ENCODE assay signal across 9 cellular contexts in the genomic region with DNA sequence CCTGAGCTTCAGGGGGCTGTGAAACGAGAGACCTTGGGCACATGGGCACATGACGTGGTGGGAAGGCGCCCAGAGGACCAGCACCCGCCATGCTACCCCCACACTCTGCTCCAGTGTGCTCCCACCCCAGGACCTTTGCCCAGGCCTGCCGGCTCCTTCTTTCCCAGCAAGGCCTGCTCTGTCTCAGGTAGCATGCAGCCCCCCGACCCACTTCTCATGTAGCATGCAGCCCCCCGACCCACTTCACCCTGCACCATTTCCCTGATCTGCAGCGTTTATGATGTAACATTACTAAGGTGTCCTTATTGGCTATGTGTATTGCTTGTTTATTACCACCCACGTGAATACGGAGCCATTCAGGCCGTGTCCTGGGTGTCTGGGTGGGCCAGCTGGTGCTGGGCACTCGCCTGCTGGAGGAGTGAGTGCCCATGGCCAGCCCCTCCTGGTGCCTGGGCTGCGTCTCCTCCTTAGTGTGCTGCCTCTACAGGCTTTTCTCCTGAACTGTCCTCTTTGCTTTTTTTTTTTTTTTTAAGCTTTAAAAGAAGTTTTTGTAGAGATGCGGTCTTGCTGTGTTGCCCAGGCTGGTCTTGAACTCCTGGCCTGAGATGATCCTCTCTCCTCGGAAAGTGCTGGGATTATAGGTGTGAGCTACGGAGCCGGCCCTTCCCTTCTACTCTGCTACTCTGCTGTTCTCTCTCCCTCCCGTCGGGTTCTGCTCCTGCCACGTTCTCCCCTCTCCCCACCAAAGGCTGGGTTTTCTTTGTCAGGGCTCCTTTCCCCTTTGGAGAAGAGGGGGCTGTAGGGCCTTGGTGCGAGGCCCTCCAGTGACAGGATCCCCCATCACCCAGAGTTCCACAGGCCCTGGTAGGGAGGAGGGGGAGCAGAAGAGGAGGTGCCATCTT. TPM values are rescaled to one million over a fixed set of nuclear protein-coding genes. Genes with fewer than 3 reads are reported as not detected.
A peak's percentile ranks its signal among the peaks of the same experiment; 100 is the strongest.
DNase-seq lines count a peak whose midpoint lies in the region; ATAC-seq, FAIRE-seq and TF ChIP-seq lines count a peak whose summit lies in the region.
"Had no signal": no experiment of that assay in that cellular context is flagged by ENCODE, and none has a peak within 500 bp of the region (broad histone marks: within the 10 kb centered on the region; RNA-seq: fewer than 3 reads in every experiment).

No MANE protein-coding gene starts in this region.

- WGBS in HepG2 (ENCODE audit: low lambda C conversion rate) = 87% methylated on average over 19 of the region's 21 CpGs
- WGBS in right lobe of liver (ENCODE audit: insufficient coverage, low coverage, low lambda C conversion rate, missing lambda C conversion rate) = 80% methylated on average over 11 of the region's 21 CpGs
- 43% methylated on average over 15 of the region's 21 CpGs for WGBS in mammary epithelial cell (ENCODE audit: low coverage, missing lambda C conversion rate)

- peaks cover 33% of the 10 kb centered on the region for H3K36me3 Mint-ChIP-seq in nephron progenitor cell (ENCODE audit: low read depth)
- H3K36me3 Mint-ChIP-seq: activated CD4-positive, alpha-beta memory T cell treated with anti-CD3 and anti-CD28 coated beads for 36 hours had no signal

- H3K27ac ChIP-seq in HepG2 (ENCODE audit: extremely low read length, insufficient read depth, low read length) = peak overlapping the region; percentile 52
- H3K27ac ChIP-seq in right lobe of liver = no peak overlapping the region
- H3K27ac ChIP-seq in mammary epithelial cell (ENCODE audit: insufficient read depth, low read depth, low read length) = peak overlapping the region; percentile 43
- H3K27ac ChIP-seq in vagina = peak overlapping the region; percentile 73

- H3K36me3 ChIP-seq in HepG2 (replicated peaks in 1 of 2; ENCODE audit: control insufficient read depth in 1 of 2, insufficient read depth in 2 of 2, low read length in 2 of 2) (peaks cover 7 to 14% of the 10 kb centered on the region in 2 experiments; a peak in 4 of 5 replicates), right lobe of liver (no peaks in the 10 kb centered on the region), mammary epithelial cell (ENCODE audit: insufficient read depth, low read length) (no peaks in the 10 kb centered on the region), vagina (no peaks in the 10 kb centered on the region)

- POLR2A ChIA-PET in HepG2 (lab: Yijun Ruan, JAX) = interaction anchor here (0.8 to 1.7 kb wide), 3 partner anchors 10 to 44 kb away, joined by 3 to 7 read pairs (median 3); no protein-coding TSS in a partner anchor

- H3K4me1 ChIP-seq in HepG2 (ENCODE audit: insufficient read depth, low read length) = peaks cover 98% of the 10 kb centered on the region
- H3K4me1 ChIP-seq in right lobe of liver = peaks cover 0 to 52% (median 23%) of the 10 kb centered on the region in 4 donors
- H3K4me1 ChIP-seq in mammary epithelial cell (ENCODE audit: insufficient read depth, low read length) = peaks cover 60% of the 10 kb centered on the region
- H3K4me1 ChIP-seq in vagina = peaks cover 79% of the 10 kb centered on the region

- dilution Hi-C loops in mammary epithelial cell (cut with HindIII; ENCODE audit: low sequenced_read_pairs) = no loop called here

- H3K27me3 Mint-ChIP-seq in nephron progenitor cell (ENCODE audit: low read depth, poor library complexity) = peaks cover 7% of the 10 kb centered on the region
- H3K27me3 Mint-ChIP-seq: activated CD4-positive, alpha-beta memory T cell treated with anti-CD3 and anti-CD28 coated beads for 36 hours had no signal

- H3K79me2 ChIP-seq in HepG2 (ENCODE audit: insufficient read depth, low read length) = peaks cover 97% of the 10 kb centered on the region
- peaks cover 68% of the 10 kb centered on the region for H3K79me2 ChIP-seq in mammary epithelial cell (ENCODE audit: insufficient read depth, low read length)

- intact Hi-C loops in HepG2 (cut with micrococcal nuclease; ENCODE audit: unreplicated experiment) (no loop called here), right lobe of liver (cut with DNase I) (no loop called here), mammary epithelial cell (cut with micrococcal nuclease) (no loop called here), vagina (cut with DNase I) (no loop called here)

- no peak for TF ChIP-seq RAD21 in HepG2 (CRISPR knock-in tag; IDR thresholded peaks at IDR 0.05)

- no peaks in the 10 kb centered on the region for H3K9me3 ChIP-seq in HepG2 (ENCODE audit: low read length)
- no peaks in the 10 kb centered on the region for H3K9me3 ChIP-seq in right lobe of liver
- H3K9me3 ChIP-seq in mammary epithelial cell (replicated peaks; ENCODE audit: insufficient read depth, low read length) = no peaks in the 10 kb centered on the region
- no peaks in the 10 kb centered on the region for H3K9me3 ChIP-seq in vagina

- DNase-seq in HepG2 (ENCODE audit: low spot score) = no peak
- no peak for DNase-seq in right lobe of liver
- no peak for DNase-seq in mammary epithelial cell
- no peak for DNase-seq in nephron progenitor cell
- no peak for DNase-seq in vagina (ENCODE audit: extremely low spot score in 2 of 2)
- no peak for DNase-seq in NCI-H1092 treated with DMSO at 0.1 percent for 48 hours (lab: John Stamatoyannopoulos, UW)
- no peak for DNase-seq in NCI-H2081 treated with DMSO at 0.1 percent for 48 hours (lab: John Stamatoyannopoulos, UW)
- no peak for DNase-seq in NCI-H524 (lab: John Stamatoyannopoulos, UW)
- DNase-seq: activated CD4-positive, alpha-beta memory T cell treated with anti-CD3 and anti-CD28 coated beads for 36 hours had no signal

- in situ Hi-C loops in HepG2 (cut with HindIII; ENCODE audit: extremely low pct_ligation_motif_present, low pct_unique_long_range_greater_than_20kb) (no loop called here), mammary epithelial cell (cut with MboI; ENCODE audit: low sequenced_read_pairs in 2 of 2) (no loop called here)

- no peak for FAIRE-seq in HepG2 (lab: Jason Lieb, UNC)

- peak overlapping the region; percentile 29 for H3K4me3 Mint-ChIP-seq in nephron progenitor cell
- H3K4me3 Mint-ChIP-seq: activated CD4-positive, alpha-beta memory T cell treated with anti-CD3 and anti-CD28 coated beads for 36 hours had no signal

- TF ChIP-seq POLR2A in HepG2 (IDR thresholded peaks at IDR 0.05; ENCODE audit: insufficient read depth in 1 of 2, low read depth in 2 of 2, low read length in 2 of 2) (no peak), right lobe of liver (IDR thresholded peaks at IDR 0.05) (no peak), vagina (IDR thresholded peaks at IDR 0.05) (no peak)

- 0 out of 2 replicates have a peak overlapping the region, but pooled peaks have one; percentile 29 for H3K4me2 ChIP-seq in HepG2 (ENCODE audit: low read depth, low read length)
- H3K4me2 ChIP-seq in mammary epithelial cell (ENCODE audit: insufficient read depth, low read depth, low read length) = peak overlapping the region; percentile 74

- H3K9ac ChIP-seq in HepG2 (ENCODE audit: insufficient read depth, low read depth, low read length) (no peak overlapping the region), mammary epithelial cell (ENCODE audit: insufficient read depth, low read length) (no peak overlapping the region)

- H3K27me3 ChIP-seq in HepG2 (ENCODE audit: control insufficient read depth in 1 of 2, insufficient read depth in 2 of 2, low read length in 2 of 2) (no peaks in the 10 kb centered on the region), right lobe of liver (no peaks in the 10 kb centered on the region), mammary epithelial cell (ENCODE audit: insufficient read depth, low read length) (no peaks in the 10 kb centered on the region), vagina (no peaks in the 10 kb centered on the region)

- H3K27ac Mint-ChIP-seq in nephron progenitor cell = peak overlapping the region; percentile 58
- H3K27ac Mint-ChIP-seq: activated CD4-positive, alpha-beta memory T cell treated with anti-CD3 and anti-CD28 coated beads for 36 hours had no signal

- no peak for TF ChIP-seq EP300 in HepG2 (IDR thresholded peaks at IDR 0.05; ENCODE audit: low read depth in 2 of 2, low read length in 2 of 2)
- no peak for TF ChIP-seq EP300 in HepG2 (CRISPR knock-in tag; IDR thresholded peaks at IDR 0.05; ENCODE audit: borderline replicate concordance)

- ATAC-seq in HepG2 = peak; percentile 8; the same call in 1 of the 3 replicates
- ATAC-seq in right lobe of liver = no peak

- BruUV-seq in HepG2 (replicated peaks; lab: Mats Ljungman, UMichigan) = no TSS peak
- TSS peak; percentile 71 for BruUV-seq in mammary epithelial cell (replicated peaks; lab: Mats Ljungman, UMichigan)

- H3K4me3 ChIP-seq in HepG2 (replicated peaks in 1 of 3; ENCODE audit: insufficient read depth in 1 of 3, low read depth in 2 of 3, low read length in 3 of 3) (no peak overlapping the region; a peak in 1 of 6 replicates), right lobe of liver (no peak overlapping the region), mammary epithelial cell (replicated peaks in 1 of 3; ENCODE audit: insufficient read depth in 1 of 3, low read depth in 2 of 3, low read length in 3 of 3) (no peak overlapping the region), vagina (no peak overlapping the region)

- CTCF ChIA-PET in HepG2 (lab: Yijun Ruan, JAX; ENCODE audit: low intra/inter-chr PET ratio, low total read pairs) = interaction anchor here (1.2 kb wide), 1 partner anchor 42 kb away, joined by 3 read pairs; no protein-coding TSS in a partner anchor
- CTCF ChIA-PET in mammary epithelial cell (lab: Charles Lee; ENCODE audit: low non-redundant PET) = no interaction called here

- no peak overlapping the region for H2AFZ ChIP-seq in HepG2 (ENCODE audit: low read length)
- peak overlapping the region; percentile 73 for H2AFZ ChIP-seq in mammary epithelial cell (ENCODE audit: low read depth, low read length)

- no peak for TF ChIP-seq CTCF in HepG2 (CRISPR knock-in tag; IDR thresholded peaks at IDR 0.05)
- no peak for TF ChIP-seq CTCF in right lobe of liver (IDR thresholded peaks at IDR 0.05)
- TF ChIP-seq CTCF in mammary epithelial cell (conservative IDR thresholded peaks at IDR 0.05 in 1 of 2, IDR thresholded peaks at IDR 0.05 in 1 of 2; ENCODE audit: extremely low read depth in 1 of 2, insufficient read depth in 1 of 2, low read depth in 1 of 2, low read length in 2 of 2) = peak; percentile 12 to 16
- TF ChIP-seq CTCF in nephron progenitor cell (IDR thresholded peaks at IDR 0.05) = no peak
- TF ChIP-seq CTCF in vagina (IDR thresholded peaks at IDR 0.05) = no peak

- H4K20me1 ChIP-seq in HepG2 (ENCODE audit: insufficient read depth, low read length) (peaks cover 85% of the 10 kb centered on the region), mammary epithelial cell (ENCODE audit: insufficient read depth, low read length) (no peaks in the 10 kb centered on the region)

- H3K9me3 Mint-ChIP-seq in nephron progenitor cell = peaks cover 17% of the 10 kb centered on the region
- H3K9me3 Mint-ChIP-seq: activated CD4-positive, alpha-beta memory T cell treated with anti-CD3 and anti-CD28 coated beads for 36 hours had no signal

- peaks cover 68% of the 10 kb centered on the region for H3K4me1 Mint-ChIP-seq in nephron progenitor cell

RNA-seq across cellular contexts. Expression of a gene that starts 29.4 kb away (rescaled TPM):
- total RNA-seq in HepG2 (2016; rRNA removed; fragmentation: Illumina TruSeq; extraction: Trizol) (23.6 and 40.4 TPM in 2 replicates), right lobe of liver (100 to 1,000 TPM in 2 of 6 experiments, 10 to 100 TPM in 4; 74.4 to 120 (median 88.2) TPM), mammary epithelial cell (10 to 100 TPM; 32.6 to 41.7 TPM), vagina (42.5 TPM)
- total RNA-seq in HepG2 (2016; cell fraction: cytosol; rRNA removed; fragmentation: Illumina TruSeq; extraction: Trizol; ENCODE audit: low read depth) = 19.7 and 22.6 TPM in 2 replicates
- 17.6 and 41.1 TPM in 2 replicates for total RNA-seq in HepG2 (2016; cell fraction: insoluble cytoplasmic fraction; rRNA removed; fragmentation: Illumina TruSeq; extraction: Trizol)
- 27.9 and 29.7 TPM in 2 replicates for total RNA-seq in HepG2 (2016; cell fraction: membrane; rRNA removed; fragmentation: Illumina TruSeq; extraction: Trizol)
- total RNA-seq in HepG2 (2016; cell fraction: nucleus; rRNA removed; fragmentation: Illumina TruSeq; extraction: Trizol) = 50.9 and 60.6 TPM in 2 replicates
- polyA plus RNA-seq in HepG2 (2011; rRNA removed) (64.0 and 83.4 TPM in 2 replicates), mammary epithelial cell (13.5 TPM)
- polyA plus RNA-seq in HepG2 (2011; cell fraction: cytosol; rRNA removed) = 37.9 and 59.3 TPM in 2 replicates
- 131 and 158 TPM in 2 replicates for polyA plus RNA-seq in HepG2 (2011; cell fraction: nucleus; rRNA removed)
- 80.7 and 119 TPM in 2 replicates for polyA plus RNA-seq in HepG2 (2012)
- 10.8 and 12.1 TPM in 2 replicates for polyA plus RNA-seq in HepG2 (2016; cell fraction: cytosol; fragmentation: Illumina TruSeq; extraction: Trizol; ENCODE audit: low read depth)
- 25.6 and 36.8 TPM in 2 replicates for polyA plus RNA-seq in HepG2 (2016; cell fraction: insoluble cytoplasmic fraction; fragmentation: Illumina TruSeq; extraction: Trizol; ENCODE audit: low read depth)
- polyA plus RNA-seq in HepG2 (2016; cell fraction: membrane; fragmentation: Illumina TruSeq; extraction: Trizol; ENCODE audit: low read depth) = 20.7 and 25.9 TPM in 2 replicates
- 130 and 133 TPM in 2 replicates for polyA plus RNA-seq in HepG2 (2016; cell fraction: nucleus; fragmentation: Illumina TruSeq; extraction: Trizol; ENCODE audit: insufficient read depth, low read depth)
- polyA minus RNA-seq in HepG2 (2011; rRNA and poly(A)+ RNA removed; ENCODE audit: low replicate concordance) = 49.7 and 219 TPM in 2 replicates
- polyA minus RNA-seq in HepG2 (2011; cell fraction: cytosol; rRNA and poly(A)+ RNA removed) = 75.4 and 75.5 TPM in 2 replicates
- 58.3 and 59.0 TPM in 2 replicates for polyA minus RNA-seq in HepG2 (2011; cell fraction: nucleus; rRNA and poly(A)+ RNA removed)
- polyA minus RNA-seq in mammary epithelial cell = 19.7 TPM

Comparison
In these comparisons a context has a peak if more than half of its experiments do, and no peak if none do; other contexts are left out.
1. H3K27ac ChIP-seq: peak in HepG2 (single experiment), mammary epithelial cell (single experiment) and vagina (single experiment); none in right lobe of liver (0 of 3).
2. CTCF ChIP-seq: peak in mammary epithelial cell (2 of 2); none in HepG2 (single experiment), right lobe of liver (0 of 4), nephron progenitor cell (single experiment) and vagina (0 of 3).